1 cellular context compared by ENCODE assay signal in the genomic region with DNA sequence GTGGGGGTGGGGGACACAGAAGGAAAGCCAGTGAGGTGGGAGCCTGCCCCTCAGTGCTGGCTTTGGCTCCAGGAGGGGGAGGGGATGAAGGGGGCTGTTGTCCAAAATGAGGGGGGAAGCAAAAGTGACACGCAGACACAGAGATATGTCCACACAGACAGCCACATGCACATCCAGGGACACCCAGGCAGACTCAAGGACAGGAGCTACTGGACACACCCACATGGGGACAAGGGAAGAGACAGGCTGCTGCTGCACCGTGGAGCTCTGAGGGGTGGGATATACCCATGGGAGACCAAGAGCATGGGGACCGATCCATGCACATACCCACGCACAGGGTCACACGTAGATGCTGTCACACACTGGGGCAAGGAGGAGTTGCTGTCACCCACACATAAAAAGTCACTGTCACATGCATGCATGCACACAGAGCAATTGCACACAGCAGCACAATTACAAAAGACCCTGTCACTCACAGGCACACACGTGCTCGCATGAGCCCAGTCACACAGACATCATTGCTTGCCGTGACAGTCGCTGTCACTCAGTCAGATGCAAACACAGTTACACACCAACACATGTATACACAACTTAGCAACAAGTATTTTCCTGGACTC.
A peak's percentile ranks its signal among the peaks of the same experiment; 100 is the strongest.
TF ChIP-seq lines count a peak whose summit lies in the region.

No MANE protein-coding gene starts in this region.

TF ChIP-seq in HepG2, 621 proteins besides CTCF, POLR2A, EP300 and RAD21 (continued from another document and continues in another):
- no peak for TF ChIP-seq ZBTB40 (IDR thresholded peaks at IDR 0.05)
- peak; percentile 7; the same call in 1 of the 2 replicates for TF ChIP-seq ZBTB40 (CRISPR knock-in tag; IDR thresholded peaks at IDR 0.05)
- no peak for TF ChIP-seq GLI4 (CRISPR knock-in tag; IDR thresholded peaks at IDR 0.05; ENCODE audit: borderline replicate concordance)
- TF ChIP-seq SALL1 (CRISPR knock-in tag; IDR thresholded peaks at IDR 0.05), result 0 out of 2 replicates have a peak, but pooled peaks have one; percentile 27
- TF ChIP-seq, protein P1, sequence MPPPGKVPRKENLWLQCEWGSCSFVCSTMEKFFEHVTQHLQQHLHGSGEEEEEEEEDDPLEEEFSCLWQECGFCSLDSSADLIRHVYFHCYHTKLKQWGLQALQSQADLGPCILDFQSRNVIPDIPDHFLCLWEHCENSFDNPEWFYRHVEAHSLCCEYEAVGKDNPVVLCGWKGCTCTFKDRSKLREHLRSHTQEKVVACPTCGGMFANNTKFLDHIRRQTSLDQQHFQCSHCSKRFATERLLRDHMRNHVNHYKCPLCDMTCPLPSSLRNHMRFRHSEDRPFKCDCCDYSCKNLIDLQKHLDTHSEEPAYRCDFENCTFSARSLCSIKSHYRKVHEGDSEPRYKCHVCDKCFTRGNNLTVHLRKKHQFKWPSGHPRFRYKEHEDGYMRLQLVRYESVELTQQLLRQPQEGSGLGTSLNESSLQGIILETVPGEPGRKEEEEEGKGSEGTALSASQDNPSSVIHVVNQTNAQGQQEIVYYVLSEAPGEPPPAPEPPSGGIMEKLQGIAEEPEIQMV (CRISPR knock-in tag; IDR thresholded peaks at IDR 0.05; ENCODE audit: low read depth), result no peak
- 0 out of 2 replicates have a peak, but pooled peaks have one; percentile 15 for TF ChIP-seq FOXO1 (CRISPR knock-in tag; IDR thresholded peaks at IDR 0.05)
- TF ChIP-seq ARNTL (CRISPR knock-in tag; IDR thresholded peaks at IDR 0.05), result no peak
- TF ChIP-seq RARA (CRISPR knock-in tag; IDR thresholded peaks at IDR 0.05), result no peak
- TF ChIP-seq EZH2 (conservative IDR thresholded peaks at IDR 0.05; ENCODE audit: low read depth, low read length), result no peak
- TF ChIP-seq SOX5 (CRISPR knock-in tag; IDR thresholded peaks at IDR 0.05; ENCODE audit: borderline replicate concordance), result 0 out of 2 replicates have a peak, but pooled peaks have one; percentile 24
- peak; percentile 85 for TF ChIP-seq NRL (CRISPR knock-in tag; IDR thresholded peaks at IDR 0.05; ENCODE audit: borderline replicate concordance)
- TF ChIP-seq NFATC3 (CRISPR knock-in tag; IDR thresholded peaks at IDR 0.05), result no peak
- TF ChIP-seq ZNF382 (CRISPR knock-in tag; IDR thresholded peaks at IDR 0.05; ENCODE audit: borderline replicate concordance), result no peak
- no peak for TF ChIP-seq NAIF1 (CRISPR knock-in tag; IDR thresholded peaks at IDR 0.05; ENCODE audit: borderline replicate concordance)
- TF ChIP-seq SP1 (IDR thresholded peaks at IDR 0.05), result no peak
- TF ChIP-seq SP1 (CRISPR knock-in tag; IDR thresholded peaks at IDR 0.05), result peak; percentile 35; the same call in 1 of the 2 replicates
- TF ChIP-seq PHF21A (CRISPR knock-in tag; IDR thresholded peaks at IDR 0.05), result no peak
- TF ChIP-seq, protein P2, sequence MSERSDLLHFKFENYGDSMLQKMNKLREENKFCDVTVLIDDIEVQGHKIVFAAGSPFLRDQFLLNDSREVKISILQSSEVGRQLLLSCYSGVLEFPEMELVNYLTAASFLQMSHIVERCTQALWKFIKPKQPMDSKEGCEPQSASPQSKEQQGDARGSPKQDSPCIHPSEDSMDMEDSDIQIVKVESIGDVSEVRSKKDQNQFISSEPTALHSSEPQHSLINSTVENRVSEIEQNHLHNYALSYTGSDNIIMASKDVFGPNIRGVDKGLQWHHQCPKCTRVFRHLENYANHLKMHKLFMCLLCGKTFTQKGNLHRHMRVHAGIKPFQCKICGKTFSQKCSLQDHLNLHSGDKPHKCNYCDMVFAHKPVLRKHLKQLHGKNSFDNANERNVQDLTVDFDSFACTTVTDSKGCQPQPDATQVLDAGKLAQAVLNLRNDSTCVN (CRISPR knock-in tag; IDR thresholded peaks at IDR 0.05; ENCODE audit: borderline replicate concordance), result no peak
- 0 out of 2 replicates have a peak, but pooled peaks have one; percentile 21 for TF ChIP-seq ZNF296 (CRISPR knock-in tag; conservative IDR thresholded peaks at IDR 0.05)
- TF ChIP-seq, protein P3, sequence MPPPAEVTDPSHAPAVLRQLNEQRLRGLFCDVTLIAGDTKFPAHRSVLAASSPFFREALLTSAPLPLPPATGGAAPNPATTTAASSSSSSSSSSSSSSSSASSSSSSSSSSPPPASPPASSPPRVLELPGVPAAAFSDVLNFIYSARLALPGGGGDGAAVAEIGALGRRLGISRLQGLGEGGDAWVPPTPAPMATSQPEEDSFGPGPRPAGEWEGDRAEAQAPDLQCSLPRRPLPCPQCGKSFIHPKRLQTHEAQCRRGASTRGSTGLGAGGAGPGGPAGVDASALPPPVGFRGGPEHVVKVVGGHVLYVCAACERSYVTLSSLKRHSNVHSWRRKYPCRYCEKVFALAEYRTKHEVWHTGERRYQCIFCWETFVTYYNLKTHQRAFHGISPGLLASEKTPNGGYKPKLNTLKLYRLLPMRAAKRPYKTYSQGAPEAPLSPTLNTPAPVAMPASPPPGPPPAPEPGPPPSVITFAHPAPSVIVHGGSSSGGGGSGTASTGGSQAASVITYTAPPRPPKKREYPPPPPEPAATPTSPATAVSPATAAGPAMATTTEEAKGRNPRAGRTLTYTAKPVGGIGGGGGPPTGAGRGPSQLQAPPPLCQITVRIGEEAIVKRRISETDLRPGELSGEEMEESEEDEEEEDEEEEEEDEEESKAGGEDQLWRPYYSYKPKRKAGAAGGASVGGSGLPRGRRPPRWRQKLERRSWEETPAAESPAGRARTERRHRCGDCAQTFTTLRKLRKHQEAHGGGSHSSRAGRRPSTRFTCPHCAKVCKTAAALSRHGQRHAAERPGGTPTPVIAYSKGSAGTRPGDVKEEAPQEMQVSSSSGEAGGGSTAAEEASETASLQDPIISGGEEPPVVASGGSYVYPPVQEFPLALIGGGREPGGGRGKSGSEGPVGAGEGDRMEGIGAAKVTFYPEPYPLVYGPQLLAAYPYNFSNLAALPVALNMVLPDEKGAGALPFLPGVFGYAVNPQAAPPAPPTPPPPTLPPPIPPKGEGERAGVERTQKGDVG (CRISPR knock-in tag; IDR thresholded peaks at IDR 0.05; ENCODE audit: borderline replicate concordance), result 0 out of 2 replicates have a peak, but pooled peaks have one; percentile 51
- TF ChIP-seq NFYB (CRISPR knock-in tag; IDR thresholded peaks at IDR 0.05), result no peak
- TF ChIP-seq ZBTB3 (CRISPR knock-in tag; IDR thresholded peaks at IDR 0.05; ENCODE audit: borderline replicate concordance, low read depth), result no peak
- no peak for TF ChIP-seq RBAK (CRISPR knock-in tag; IDR thresholded peaks at IDR 0.05)
- TF ChIP-seq ZFP82 (CRISPR knock-in tag; IDR thresholded peaks at IDR 0.05; ENCODE audit: borderline replicate concordance), result no peak
- TF ChIP-seq SAP130 (CRISPR knock-in tag; IDR thresholded peaks at IDR 0.05; ENCODE audit: low read depth), result peak; percentile 76
- TF ChIP-seq, protein P4, sequence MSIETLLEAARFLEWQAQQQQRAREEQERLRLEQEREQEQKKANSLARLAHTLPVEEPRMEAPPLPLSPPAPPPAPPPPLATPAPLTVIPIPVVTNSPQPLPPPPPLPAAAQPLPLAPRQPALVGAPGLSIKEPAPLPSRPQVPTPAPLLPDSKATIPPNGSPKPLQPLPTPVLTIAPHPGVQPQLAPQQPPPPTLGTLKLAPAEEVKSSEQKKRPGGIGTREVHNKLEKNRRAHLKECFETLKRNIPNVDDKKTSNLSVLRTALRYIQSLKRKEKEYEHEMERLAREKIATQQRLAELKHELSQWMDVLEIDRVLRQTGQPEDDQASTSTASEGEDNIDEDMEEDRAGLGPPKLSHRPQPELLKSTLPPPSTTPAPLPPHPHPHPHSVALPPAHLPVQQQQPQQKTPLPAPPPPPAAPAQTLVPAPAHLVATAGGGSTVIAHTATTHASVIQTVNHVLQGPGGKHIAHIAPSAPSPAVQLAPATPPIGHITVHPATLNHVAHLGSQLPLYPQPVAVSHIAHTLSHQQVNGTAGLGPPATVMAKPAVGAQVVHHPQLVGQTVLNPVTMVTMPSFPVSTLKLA (IDR thresholded peaks at IDR 0.05), result 0 out of 2 replicates have a peak, but pooled peaks have one; percentile 6
- 0 out of 2 replicates have a peak, but pooled peaks have one; percentile 23 for TF ChIP-seq ZNF816 (CRISPR knock-in tag; IDR thresholded peaks at IDR 0.05; ENCODE audit: borderline replicate concordance)
- 0 out of 2 replicates have a peak, but pooled peaks have one; percentile 58 for TF ChIP-seq ZNF280B (CRISPR knock-in tag; IDR thresholded peaks at IDR 0.05; ENCODE audit: borderline replicate concordance)
- TF ChIP-seq IRF2 (CRISPR knock-in tag; IDR thresholded peaks at IDR 0.05), result no peak
- TF ChIP-seq GRHL1 (CRISPR knock-in tag; conservative IDR thresholded peaks at IDR 0.05), result no peak
- no peak for TF ChIP-seq XBP1 (CRISPR knock-in tag; IDR thresholded peaks at IDR 0.05)
- TF ChIP-seq HNRNPK (IDR thresholded peaks at IDR 0.05; ENCODE audit: low read depth, low read length, poor library complexity, severe bottlenecking), result no peak
- no peak for TF ChIP-seq PRPF4 (IDR thresholded peaks at IDR 0.05; ENCODE audit: low read depth, low read length, poor library complexity, severe bottlenecking)
- TF ChIP-seq JUND (CRISPR knock-in tag; IDR thresholded peaks at IDR 0.05), result 0 out of 2 replicates have a peak, but pooled peaks have one; percentile 39
- TF ChIP-seq ZBTB8A (CRISPR knock-in tag; IDR thresholded peaks at IDR 0.05; ENCODE audit: borderline replicate concordance, low read depth), result no peak
- 0 out of 2 replicates have a peak, but pooled peaks have one; percentile 7 for TF ChIP-seq THAP11 (CRISPR knock-in tag; IDR thresholded peaks at IDR 0.05)
- TF ChIP-seq RFX3 (CRISPR knock-in tag; IDR thresholded peaks at IDR 0.05), result no peak
- no peak for TF ChIP-seq KLF16 (CRISPR knock-in tag; IDR thresholded peaks at IDR 0.05)
- TF ChIP-seq TCF7 (IDR thresholded peaks at IDR 0.05; ENCODE audit: low read depth), result no peak
